In the genomic region with DNA sequence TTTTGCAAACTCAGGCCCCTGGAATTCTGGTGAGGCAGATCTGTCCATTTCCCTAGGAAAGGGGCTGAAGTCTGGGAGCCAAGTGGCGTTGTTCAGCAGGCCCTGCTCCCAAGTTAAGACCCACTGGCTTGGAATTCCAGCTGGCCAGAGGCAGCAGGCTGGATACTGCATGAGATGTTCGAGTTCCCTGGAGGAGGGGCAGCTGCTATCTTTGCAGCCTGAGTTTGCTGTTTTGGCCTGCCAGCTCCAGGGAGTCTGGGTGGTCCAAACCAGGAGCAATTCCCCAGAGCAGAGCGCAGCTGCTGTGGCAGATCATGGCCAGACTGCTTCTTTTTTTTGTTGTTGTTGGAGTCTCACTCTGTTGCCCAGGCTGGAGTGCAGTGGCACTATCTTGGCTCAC, we compare ENCODE assay signal across 11 cellular contexts. TPM values are rescaled to one million over a fixed set of nuclear protein-coding genes. Genes with fewer than 3 reads are reported as not detected.
"Had no signal": no experiment of that assay in that cellular context is flagged by ENCODE, and none has a peak within 500 bp of the region (broad histone marks: within the 10 kb centered on the region; RNA-seq: fewer than 3 reads in every experiment).

No MANE protein-coding gene starts in this region.

- ATAC-seq: HCT116, HepG2 had no signal

- H3K4me3 Mint-ChIP-seq: HFFc6 had no signal

- FAIRE-seq: H54, HepG2 had no signal

- H2AFZ ChIP-seq: GM23248 had no signal

- H3K9ac ChIP-seq: GM23248 had no signal

- H3K9me3 ChIP-seq: HAP-1 had no signal

- H3K36me3 Mint-ChIP-seq: IgD-negative memory B cell had no signal

- DNase-seq: GM23248, GOT3, HFFc6, KBM-7 had no signal

- H3K4me1 ChIP-seq: HAP-1 had no signal

- H3K4me3 ChIP-seq: GM23248, HAP-1 had no signal

- H3K27ac Mint-ChIP-seq: HFFc6 had no signal

- H3K36me3 ChIP-seq: HAP-1 had no signal

- H3K27ac ChIP-seq: GM23248, HL-60 had no signal

- H3K27me3 Mint-ChIP-seq: IgD-negative memory B cell had no signal

RNA-seq across cellular contexts. Expression of a gene that starts 18.2 kb away (rescaled TPM):
- total RNA-seq: GM23248, HepG2, HFFc6, HT1080 had no signal
- polyA plus RNA-seq: GM23248, HepG2, IgD-negative memory B cell had no signal
